Comparison of ENCODE assay signal across 21 cellular contexts in the genomic region with DNA sequence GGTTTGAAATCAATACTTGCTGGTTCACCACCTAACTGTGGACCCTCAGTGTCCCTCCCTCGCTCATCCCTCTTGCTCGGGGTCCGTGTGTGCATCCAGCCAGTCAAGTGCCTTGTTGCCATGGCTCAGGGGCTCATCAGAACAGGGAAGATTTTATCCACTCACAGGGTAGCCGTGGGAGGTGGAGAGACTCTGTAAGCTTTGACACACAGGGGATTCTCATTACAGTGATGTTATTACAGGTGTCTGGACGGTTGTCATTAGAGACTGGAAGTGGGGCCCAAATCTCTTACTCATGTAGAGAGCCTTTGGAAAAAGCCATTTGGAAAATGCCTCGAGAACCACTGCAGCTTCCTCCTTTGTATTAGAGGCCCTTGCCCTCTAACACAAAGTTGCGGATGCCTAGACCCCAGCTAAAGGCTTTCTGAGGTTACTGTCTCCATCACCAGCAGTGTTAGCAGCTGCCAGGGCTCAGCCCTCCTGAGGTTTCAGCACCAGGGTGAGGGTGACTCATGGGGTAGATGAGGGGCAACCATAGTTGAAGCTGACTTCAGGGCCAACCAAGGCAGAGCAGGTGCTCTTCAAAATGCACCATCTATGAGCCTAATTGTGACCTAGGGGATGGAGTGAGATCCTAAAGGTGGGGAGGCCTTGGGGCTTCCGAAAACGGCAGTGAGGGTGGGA.
"Had no signal": no experiment of that assay in that cellular context is flagged by ENCODE, and none has a peak within 500 bp of the region (broad histone marks: within the 10 kb centered on the region; RNA-seq: fewer than 3 reads in every experiment).

No MANE protein-coding gene starts in this region.

- H3K27ac ChIP-seq: esophagus muscularis mucosa, foreskin keratinocyte, heart left ventricle, left ventricle myocardium inferior, neutrophil, right lobe of liver, thoracic aorta, vagina had no signal

- H3K27me3 ChIP-seq: breast epithelium, right lobe of liver, vagina had no signal

- H3K9me3 ChIP-seq: breast epithelium, esophagus muscularis mucosa, heart left ventricle, left ventricle myocardium inferior, mucosa of descending colon, neutrophil, right lobe of liver, thoracic aorta, vagina had no signal

- ATAC-seq: activated CD4-positive, alpha-beta T cell treated with anti-CD3 and anti-CD28 coated beads for 36 hours; activated naive CD4-positive, alpha-beta T cell treated with anti-CD3 and anti-CD28 coated beads, Interleukin-2, amount 50 U/mL, for 72 hours; activated T-cell treated with anti-CD3 and anti-CD28 coated beads, Interleukin-2, amount 50 U/mL, for 72 hours; foreskin keratinocyte; heart left ventricle; mucosa of descending colon; right lobe of liver; stimulated activated effector memory CD8-positive, alpha-beta T cell treated with anti-CD3 and anti-CD28 coated beads, Interleukin-12 subunit alpha, Interleukin-12 subunit beta, amount 100 ng/mL, for 72 hours had no signal

- H3K4me1 ChIP-seq: breast epithelium, esophagus muscularis mucosa, foreskin keratinocyte, left ventricle myocardium inferior, right lobe of liver had no signal

- DNase-seq: activated CD4-positive, alpha-beta T cell treated with anti-CD3 and anti-CD28 coated beads for 36 hours; activated CD4-positive, CD25-positive, alpha-beta regulatory T cell; activated naive CD4-positive, alpha-beta T cell; activated T-cell treated with anti-CD3 and anti-CD28 coated beads for 4 hours; activated T-cell treated with anti-CD3 and anti-CD28 coated beads, Interleukin-2, amount 50 U/mL, for 72 hours; central memory CD4-positive, alpha-beta T cell; endodermal cell; foreskin keratinocyte; heart left ventricle; left ventricle myocardium inferior; mucosa of descending colon; right lobe of liver; small intestine; stimulated activated CD4-positive, alpha-beta T cell treated with anti-CD3 and anti-CD28 coated beads, Interleukin-4, amount 100 ng/mL, for 24 hours had no signal

- H3K36me3 ChIP-seq: breast epithelium, esophagus muscularis mucosa, heart left ventricle, left ventricle myocardium inferior, neutrophil, right lobe of liver, thoracic aorta, vagina had no signal

- H3K4me3 ChIP-seq: breast epithelium, esophagus muscularis mucosa, heart left ventricle, left ventricle myocardium inferior, mucosa of descending colon, right lobe of liver, thoracic aorta, vagina had no signal
